In the genomic region with DNA sequence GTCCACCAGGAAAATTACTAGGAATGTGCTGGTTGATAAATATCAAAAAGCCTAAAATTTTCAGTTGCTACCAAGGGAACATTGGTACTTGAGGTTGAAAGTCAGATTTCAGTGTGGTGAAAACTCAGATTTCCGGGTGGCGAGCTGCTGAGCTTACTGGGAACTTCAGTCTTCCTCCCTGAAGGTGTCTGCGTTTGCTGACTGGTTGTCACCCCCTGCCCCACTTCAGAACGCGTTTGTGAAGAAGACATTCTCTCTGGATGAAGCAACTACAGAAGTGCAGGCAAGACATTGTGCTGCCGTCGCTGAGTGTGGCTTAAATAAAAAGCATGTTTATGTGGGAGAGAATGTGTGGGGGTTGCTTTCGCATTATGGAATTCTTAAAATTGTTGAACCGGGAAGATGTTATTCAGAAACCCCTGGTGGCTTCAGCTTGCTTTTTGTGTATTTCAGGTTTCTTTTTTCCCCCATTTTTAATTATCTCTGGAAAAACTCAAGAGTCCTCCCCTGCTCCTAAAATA, we compare ENCODE assay signal across 18 cellular contexts. TPM values are rescaled to one million over a fixed set of nuclear protein-coding genes. Genes with fewer than 3 reads are reported as not detected.
A peak's percentile ranks its signal among the peaks of the same experiment; 100 is the strongest.
DNase-seq lines count a peak whose midpoint lies in the region; ATAC-seq and TF ChIP-seq lines count a peak whose summit lies in the region.
"Had no signal": no experiment of that assay in that cellular context is flagged by ENCODE, and none has a peak within 500 bp of the region (broad histone marks: within the 10 kb centered on the region; RNA-seq: fewer than 3 reads in every experiment).

No MANE protein-coding gene starts in this region.

- no peaks in the 10 kb centered on the region for H3K79me2 ChIP-seq in GM23338 (replicated peaks; ENCODE audit: insufficient read depth)
- H3K79me2 ChIP-seq in smooth muscle cell (ENCODE audit: low read depth) = no peaks in the 10 kb centered on the region

- no peaks in the 10 kb centered on the region for H3K36me3 ChIP-seq in GM23338 (ENCODE audit: insufficient read depth)
- H3K36me3 ChIP-seq in smooth muscle cell (ENCODE audit: low read depth) = no peaks in the 10 kb centered on the region
- H3K36me3 ChIP-seq: BLaER1 had no signal

- H3K9me2 ChIP-seq in GM23338 (ENCODE audit: insufficient read depth) = peaks cover 6% of the 10 kb centered on the region; the same call in 1 of the 2 replicates

- no peak overlapping the region for H3K27ac ChIP-seq in GM23338 (ENCODE audit: low read depth)
- H3K27ac ChIP-seq in smooth muscle cell (ENCODE audit: low read depth) = no peak overlapping the region
- H3K27ac ChIP-seq: BLaER1 had no signal

- H3K4me2 ChIP-seq in GM23338 (peak overlapping the region; percentile 22), smooth muscle cell (peak overlapping the region; percentile 1)
- H3K4me2 ChIP-seq: BLaER1 had no signal

- ATAC-seq in GM23338 = peak; percentile 27; the same call in 2 of the 3 replicates
- ATAC-seq: CD8-positive, alpha-beta T cell; Panc1 had no signal

- H3K4me1 ChIP-seq in GM23338 (ENCODE audit: insufficient read depth) (peaks cover 18% of the 10 kb centered on the region), smooth muscle cell (ENCODE audit: low read depth) (no peaks in the 10 kb centered on the region)

- H3K4me1 Mint-ChIP-seq in GM23338 = peaks cover 25% of the 10 kb centered on the region
- peaks cover 27% of the 10 kb centered on the region for H3K4me1 Mint-ChIP-seq in nephron

- DNase-seq in GM23338 (ENCODE audit: low spot score) (peak; percentile 19), choroid plexus epithelial cell (ENCODE audit: low read depth) (peak; percentile 4), smooth muscle cell (lab: John Stamatoyannopoulos, UW; ENCODE audit: unreplicated experiment) (no peak), anterior cingulate cortex (lab: John Stamatoyannopoulos, UW) (no peak), islet precursor cell (no peak), GM10248 (ENCODE audit: extremely low spot score) (no peak)
- no peak for DNase-seq in activated CD4-positive, alpha-beta T cell treated with anti-CD3 and anti-CD28 coated beads for 48 hours
- DNase-seq: CD8-positive, alpha-beta T cell; DND-41; GF-D8; HFFc6; Karpas-422; MM.1S; NCI-H1092 treated with DMSO at 0.1 percent for 48 hours; NCI-H510A treated with DMSO at 0.1 percent for 48 hours had no signal

- H3K27me3 ChIP-seq in GM23338 (ENCODE audit: insufficient read depth) (peaks cover 12% of the 10 kb centered on the region; the same call in 1 of the 2 replicates), smooth muscle cell (ENCODE audit: low read depth) (peaks cover 20% of the 10 kb centered on the region)
- H3K27me3 ChIP-seq: BLaER1 had no signal

- TF ChIP-seq CTCF in GM23338 (conservative IDR thresholded peaks at IDR 0.05; ENCODE audit: low read depth in 2 of 2) (no peak), choroid plexus epithelial cell (conservative IDR thresholded peaks at IDR 0.05; ENCODE audit: low read depth, low read length) (no peak), nephron (IDR thresholded peaks at IDR 0.05; ENCODE audit: unreplicated experiment in 3 of 3) (no peak), smooth muscle cell (IDR thresholded peaks at IDR 0.05; ENCODE audit: borderline replicate concordance, insufficient read depth, poor library complexity, severe bottlenecking) (no peak), GM10248 (IDR thresholded peaks at IDR 0.05; ENCODE audit: control extremely low read depth, extremely low read depth, low read depth, missing control alignments) (no peak)

- H3K27ac Mint-ChIP-seq in GM23338 = no peak overlapping the region
- H3K27ac Mint-ChIP-seq in nephron = peak overlapping the region; percentile 10 to 81 (median 41)
- H3K27ac Mint-ChIP-seq: CD8-positive, alpha-beta T cell; HFFc6 had no signal

- CTCF ChIA-PET in GM10248 (lab: Yijun Ruan, JAX) = interaction anchor here (1.1 to 1.2 kb wide), 2 partner anchors 33 to 85 kb away, joined by 3 read pairs; no protein-coding TSS in a partner anchor

- H3F3A ChIP-seq in GM23338 (replicated peaks; ENCODE audit: low read depth) (no peaks in the 10 kb centered on the region), smooth muscle cell (ENCODE audit: low read depth) (no peaks in the 10 kb centered on the region)

- peaks cover 8% of the 10 kb centered on the region for H3K27me3 Mint-ChIP-seq in GM23338 (ENCODE audit: insufficient read depth, low read depth, poor library complexity)
- H3K27me3 Mint-ChIP-seq in nephron (ENCODE audit: low read depth) = peaks cover 77% of the 10 kb centered on the region

- no peaks in the 10 kb centered on the region; the same call in 1 of the 2 replicates for H4K20me1 ChIP-seq in GM23338 (replicated peaks; ENCODE audit: insufficient read depth)
- H4K20me1 ChIP-seq in smooth muscle cell (ENCODE audit: low read depth) = no peaks in the 10 kb centered on the region
- H4K20me1 ChIP-seq: BLaER1 had no signal

- H3K36me3 Mint-ChIP-seq in GM23338 (ENCODE audit: low read depth) (no peaks in the 10 kb centered on the region), nephron (ENCODE audit: low read depth) (peaks cover 3% of the 10 kb centered on the region)
- H3K36me3 Mint-ChIP-seq: CD8-positive, alpha-beta T cell had no signal

- POLR2A ChIA-PET in GM10248 (lab: Yijun Ruan, JAX) = no interaction called here

- H3K9me3 ChIP-seq in smooth muscle cell (replicated peaks; ENCODE audit: low read depth) = no peaks in the 10 kb centered on the region
- H3K9me3 ChIP-seq: BLaER1 had no signal

- no peaks in the 10 kb centered on the region; the same call in 2 of the 3 replicates for H3K9me3 Mint-ChIP-seq in GM23338
- H3K9me3 Mint-ChIP-seq in nephron = no peaks in the 10 kb centered on the region
- H3K9me3 Mint-ChIP-seq: CD8-positive, alpha-beta T cell; HFFc6 had no signal

- WGBS in smooth muscle cell (ENCODE audit: low lambda C conversion rate) = 52% methylated on average over 9 of the region's 9 CpGs

- H2AFZ ChIP-seq in GM23338 (peak overlapping the region; percentile 7; the same call in 1 of the 2 replicates), smooth muscle cell (ENCODE audit: low read depth) (no peak overlapping the region)

- H3K4me3 ChIP-seq in GM23338 = no peak overlapping the region
- H3K4me3 ChIP-seq in choroid plexus epithelial cell (ENCODE audit: low read depth, low read length) = no peak overlapping the region
- no peak overlapping the region for H3K4me3 ChIP-seq in smooth muscle cell
- H3K4me3 ChIP-seq: BLaER1 had no signal

- no peak overlapping the region for H3K9ac ChIP-seq in smooth muscle cell (ENCODE audit: low read depth)
- H3K9ac ChIP-seq: BLaER1 had no signal

- H3K4me3 Mint-ChIP-seq in GM23338 (no peak overlapping the region), nephron (peak overlapping the region; percentile 13 to 40 (median 25))
- H3K4me3 Mint-ChIP-seq: CD8-positive, alpha-beta T cell; HFFc6 had no signal

TF ChIP-seq in GM23338, 12 proteins besides CTCF, POLR2A, EP300 and RAD21:
- no peak for TF ChIP-seq ZNF331 (CRISPR knock-in tag; IDR thresholded peaks at IDR 0.05; ENCODE audit: low read depth)
TF ChIP-seq in GM23338: peak in this region for 0.

RNA-seq across cellular contexts. Expression of a gene that starts 7.1 kb away (rescaled TPM):
- 1.7 and 4.1 TPM in 2 replicates for total RNA-seq in GM23338 (2014; rRNA removed; shearing (Covaris generic))
- polyA plus RNA-seq in GM23338 (2016; fragmentation: Nextera tagmentation; extraction: Ambion mirVana) (0.73 and 1.1 TPM in 2 replicates), smooth muscle cell (0.79 and 1.8 TPM in 2 replicates)
- total RNA-seq in smooth muscle cell = 0.04 and 0.67 TPM in 2 replicates
- total RNA-seq: CD8-positive, alpha-beta T cell; HFFc6 had no signal

Comparison
In these comparisons a context has a peak if more than half of its experiments do, and no peak if none do; other contexts are left out.
1. DNase-seq: peak in GM23338 (single experiment) and choroid plexus epithelial cell (single experiment); none in smooth muscle cell (single experiment), activated CD4-positive, alpha-beta T cell treated with anti-CD3 and anti-CD28 coated beads for 48 hours (single experiment), anterior cingulate cortex (0 of 58), islet precursor cell (single experiment) and GM10248 (single experiment).